In the genomic region with DNA sequence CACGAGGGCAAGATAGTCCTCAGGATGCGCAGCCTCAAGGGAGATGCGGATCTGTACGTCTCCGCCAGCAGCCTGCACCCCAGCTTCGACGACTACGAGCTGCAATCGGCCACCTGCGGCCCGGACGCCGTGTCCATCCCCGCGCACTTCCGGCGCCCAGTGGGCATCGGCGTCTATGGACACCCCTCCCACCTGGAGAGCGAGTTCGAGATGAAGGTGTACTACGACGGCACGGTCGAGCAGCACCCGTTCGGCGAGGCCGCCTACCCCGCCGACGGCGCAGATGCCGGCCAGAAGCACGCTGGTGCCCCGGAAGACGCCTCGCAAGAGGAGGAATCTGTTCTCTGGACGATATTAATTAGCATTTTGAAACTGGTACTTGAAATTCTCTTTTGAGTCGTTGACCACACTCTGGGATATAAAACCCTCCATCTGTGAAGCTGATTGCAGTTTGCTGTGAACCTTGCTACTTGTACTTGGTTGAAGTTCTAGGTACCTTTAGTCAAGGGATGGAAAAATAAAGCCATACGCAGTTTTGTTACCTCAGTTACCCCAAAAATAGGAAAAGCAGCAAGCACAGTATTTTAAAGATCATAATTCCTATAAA, we compare ENCODE assay signal across 1 cellular context.
TF ChIP-seq lines count a peak whose summit lies in the region.

No MANE protein-coding gene starts in this region.

TF ChIP-seq in HepG2, 621 proteins besides CTCF, POLR2A, EP300 and RAD21 (continued from another document and continues in another):
- TF ChIP-seq, protein P1, sequence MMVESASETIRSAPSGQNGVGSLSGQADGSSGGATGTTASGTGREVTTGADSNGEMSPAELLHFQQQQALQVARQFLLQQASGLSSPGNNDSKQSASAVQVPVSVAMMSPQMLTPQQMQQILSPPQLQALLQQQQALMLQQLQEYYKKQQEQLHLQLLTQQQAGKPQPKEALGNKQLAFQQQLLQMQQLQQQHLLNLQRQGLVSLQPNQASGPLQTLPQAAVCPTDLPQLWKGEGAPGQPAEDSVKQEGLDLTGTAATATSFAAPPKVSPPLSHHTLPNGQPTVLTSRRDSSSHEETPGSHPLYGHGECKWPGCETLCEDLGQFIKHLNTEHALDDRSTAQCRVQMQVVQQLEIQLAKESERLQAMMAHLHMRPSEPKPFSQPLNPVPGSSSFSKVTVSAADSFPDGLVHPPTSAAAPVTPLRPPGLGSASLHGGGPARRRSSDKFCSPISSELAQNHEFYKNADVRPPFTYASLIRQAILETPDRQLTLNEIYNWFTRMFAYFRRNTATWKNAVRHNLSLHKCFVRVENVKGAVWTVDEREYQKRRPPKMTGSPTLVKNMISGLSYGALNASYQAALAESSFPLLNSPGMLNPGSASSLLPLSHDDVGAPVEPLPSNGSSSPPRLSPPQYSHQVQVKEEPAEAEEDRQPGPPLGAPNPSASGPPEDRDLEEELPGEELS (CRISPR knock-in tag; IDR thresholded peaks at IDR 0.05), result no peak
- 0 out of 2 replicates have a peak, but pooled peaks have one; percentile 57 for TF ChIP-seq BRCA1 (CRISPR knock-in tag; IDR thresholded peaks at IDR 0.05)
- no peak; the same call in 1 of the 2 replicates for TF ChIP-seq ISX (CRISPR knock-in tag; conservative IDR thresholded peaks at IDR 0.05)
- no peak for TF ChIP-seq ZBTB1 (CRISPR knock-in tag; IDR thresholded peaks at IDR 0.05; ENCODE audit: borderline replicate concordance)
- TF ChIP-seq, protein P2, sequence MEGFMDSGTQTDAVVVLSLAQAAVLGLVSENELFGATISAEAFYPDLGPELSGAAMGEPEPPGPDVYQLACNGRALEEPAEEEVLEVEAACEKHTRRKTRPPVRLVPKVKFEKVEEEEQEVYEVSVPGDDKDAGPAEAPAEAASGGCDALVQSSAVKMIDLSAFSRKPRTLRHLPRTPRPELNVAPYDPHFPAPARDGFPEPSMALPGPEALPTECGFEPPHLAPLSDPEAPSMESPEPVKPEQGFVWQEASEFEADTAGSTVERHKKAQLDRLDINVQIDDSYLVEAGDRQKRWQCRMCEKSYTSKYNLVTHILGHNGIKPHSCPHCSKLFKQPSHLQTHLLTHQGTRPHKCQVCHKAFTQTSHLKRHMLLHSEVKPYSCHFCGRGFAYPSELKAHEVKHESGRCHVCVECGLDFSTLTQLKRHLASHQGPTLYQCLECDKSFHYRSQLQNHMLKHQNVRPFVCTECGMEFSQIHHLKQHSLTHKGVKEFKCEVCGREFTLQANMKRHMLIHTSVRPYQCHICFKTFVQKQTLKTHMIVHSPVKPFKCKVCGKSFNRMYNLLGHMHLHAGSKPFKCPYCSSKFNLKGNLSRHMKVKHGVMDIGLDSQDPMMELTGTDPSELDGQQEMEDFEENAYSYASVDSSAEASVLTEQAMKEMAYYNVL (CRISPR knock-in tag; IDR thresholded peaks at IDR 0.05; ENCODE audit: borderline replicate concordance), result no peak
- TF ChIP-seq ZNF747 (CRISPR knock-in tag; IDR thresholded peaks at IDR 0.05; ENCODE audit: borderline replicate concordance), result 0 out of 2 replicates have a peak, but pooled peaks have one; percentile 4
- no peak for TF ChIP-seq PHF21A (CRISPR knock-in tag; IDR thresholded peaks at IDR 0.05)
- no peak for TF ChIP-seq ZNF703 (CRISPR knock-in tag; IDR thresholded peaks at IDR 0.05; ENCODE audit: borderline replicate concordance)
- no peak; the same call in 1 of the 2 replicates for TF ChIP-seq ZNF572 (CRISPR knock-in tag; IDR thresholded peaks at IDR 0.05)
- TF ChIP-seq NCOA2 (CRISPR knock-in tag; IDR thresholded peaks at IDR 0.05), result 0 out of 2 replicates have a peak, but pooled peaks have one; percentile 28
- 0 out of 2 replicates have a peak, but pooled peaks have one; percentile 13 for TF ChIP-seq MBNL3 (CRISPR knock-in tag; conservative IDR thresholded peaks at IDR 0.05)
- TF ChIP-seq ETV6 (CRISPR knock-in tag; conservative IDR thresholded peaks at IDR 0.05), result no peak
- no peak for TF ChIP-seq GATAD1 (CRISPR knock-in tag; IDR thresholded peaks at IDR 0.05)
- TF ChIP-seq, protein P3, sequence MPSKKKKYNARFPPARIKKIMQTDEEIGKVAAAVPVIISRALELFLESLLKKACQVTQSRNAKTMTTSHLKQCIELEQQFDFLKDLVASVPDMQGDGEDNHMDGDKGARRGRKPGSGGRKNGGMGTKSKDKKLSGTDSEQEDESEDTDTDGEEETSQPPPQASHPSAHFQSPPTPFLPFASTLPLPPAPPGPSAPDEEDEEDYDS (CRISPR knock-in tag; IDR thresholded peaks at IDR 0.05), result no peak; the same call in 1 of the 2 replicates
- no peak for TF ChIP-seq ZNF567 (CRISPR knock-in tag; IDR thresholded peaks at IDR 0.05; ENCODE audit: borderline replicate concordance)
- TF ChIP-seq ZFP90 (CRISPR knock-in tag; IDR thresholded peaks at IDR 0.05; ENCODE audit: borderline replicate concordance), result no peak
- TF ChIP-seq, protein P4, sequence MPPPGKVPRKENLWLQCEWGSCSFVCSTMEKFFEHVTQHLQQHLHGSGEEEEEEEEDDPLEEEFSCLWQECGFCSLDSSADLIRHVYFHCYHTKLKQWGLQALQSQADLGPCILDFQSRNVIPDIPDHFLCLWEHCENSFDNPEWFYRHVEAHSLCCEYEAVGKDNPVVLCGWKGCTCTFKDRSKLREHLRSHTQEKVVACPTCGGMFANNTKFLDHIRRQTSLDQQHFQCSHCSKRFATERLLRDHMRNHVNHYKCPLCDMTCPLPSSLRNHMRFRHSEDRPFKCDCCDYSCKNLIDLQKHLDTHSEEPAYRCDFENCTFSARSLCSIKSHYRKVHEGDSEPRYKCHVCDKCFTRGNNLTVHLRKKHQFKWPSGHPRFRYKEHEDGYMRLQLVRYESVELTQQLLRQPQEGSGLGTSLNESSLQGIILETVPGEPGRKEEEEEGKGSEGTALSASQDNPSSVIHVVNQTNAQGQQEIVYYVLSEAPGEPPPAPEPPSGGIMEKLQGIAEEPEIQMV (CRISPR knock-in tag; IDR thresholded peaks at IDR 0.05; ENCODE audit: low read depth), result 0 out of 2 replicates have a peak, but pooled peaks have one; percentile 0
- no peak; the same call in 1 of the 2 replicates for TF ChIP-seq KLF6 (CRISPR knock-in tag; IDR thresholded peaks at IDR 0.05)
- no peak for TF ChIP-seq ZFAT (CRISPR knock-in tag; conservative IDR thresholded peaks at IDR 0.05)
- peak; percentile 79; the same call in 1 of the 2 replicates for TF ChIP-seq CCDC6 (CRISPR knock-in tag; IDR thresholded peaks at IDR 0.05)
- peak; percentile 99 for TF ChIP-seq KDM2A (CRISPR knock-in tag; IDR thresholded peaks at IDR 0.05; ENCODE audit: borderline replicate concordance, low read depth)
- no peak for TF ChIP-seq ZSCAN22 (CRISPR knock-in tag; IDR thresholded peaks at IDR 0.05)
- no peak for TF ChIP-seq SIX4 (CRISPR knock-in tag; IDR thresholded peaks at IDR 0.05)
- TF ChIP-seq ZNF441 (CRISPR knock-in tag; IDR thresholded peaks at IDR 0.05; ENCODE audit: borderline replicate concordance), result peak; percentile 23; the same call in 1 of the 2 replicates
- TF ChIP-seq, protein P5, sequence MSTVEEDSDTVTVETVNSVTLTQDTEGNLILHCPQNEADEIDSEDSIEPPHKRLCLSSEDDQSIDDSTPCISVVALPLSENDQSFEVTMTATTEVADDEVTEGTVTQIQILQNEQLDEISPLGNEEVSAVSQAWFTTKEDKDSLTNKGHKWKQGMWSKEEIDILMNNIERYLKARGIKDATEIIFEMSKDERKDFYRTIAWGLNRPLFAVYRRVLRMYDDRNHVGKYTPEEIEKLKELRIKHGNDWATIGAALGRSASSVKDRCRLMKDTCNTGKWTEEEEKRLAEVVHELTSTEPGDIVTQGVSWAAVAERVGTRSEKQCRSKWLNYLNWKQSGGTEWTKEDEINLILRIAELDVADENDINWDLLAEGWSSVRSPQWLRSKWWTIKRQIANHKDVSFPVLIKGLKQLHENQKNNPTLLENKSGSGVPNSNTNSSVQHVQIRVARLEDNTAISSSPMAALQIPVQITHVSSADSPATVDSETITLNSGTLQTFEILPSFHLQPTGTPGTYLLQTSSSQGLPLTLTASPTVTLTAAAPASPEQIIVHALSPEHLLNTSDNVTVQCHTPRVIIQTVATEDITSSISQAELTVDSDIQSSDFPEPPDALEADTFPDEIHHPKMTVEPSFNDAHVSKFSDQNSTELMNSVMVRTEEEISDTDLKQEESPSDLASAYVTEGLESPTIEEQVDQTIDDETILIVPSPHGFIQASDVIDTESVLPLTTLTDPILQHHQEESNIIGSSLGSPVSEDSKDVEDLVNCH (CRISPR knock-in tag; IDR thresholded peaks at IDR 0.05), result no peak
- no peak for TF ChIP-seq ZKSCAN5 (CRISPR knock-in tag; IDR thresholded peaks at IDR 0.05)
- no peak for TF ChIP-seq ATF1 (CRISPR knock-in tag; IDR thresholded peaks at IDR 0.05)
- TF ChIP-seq, protein P6, sequence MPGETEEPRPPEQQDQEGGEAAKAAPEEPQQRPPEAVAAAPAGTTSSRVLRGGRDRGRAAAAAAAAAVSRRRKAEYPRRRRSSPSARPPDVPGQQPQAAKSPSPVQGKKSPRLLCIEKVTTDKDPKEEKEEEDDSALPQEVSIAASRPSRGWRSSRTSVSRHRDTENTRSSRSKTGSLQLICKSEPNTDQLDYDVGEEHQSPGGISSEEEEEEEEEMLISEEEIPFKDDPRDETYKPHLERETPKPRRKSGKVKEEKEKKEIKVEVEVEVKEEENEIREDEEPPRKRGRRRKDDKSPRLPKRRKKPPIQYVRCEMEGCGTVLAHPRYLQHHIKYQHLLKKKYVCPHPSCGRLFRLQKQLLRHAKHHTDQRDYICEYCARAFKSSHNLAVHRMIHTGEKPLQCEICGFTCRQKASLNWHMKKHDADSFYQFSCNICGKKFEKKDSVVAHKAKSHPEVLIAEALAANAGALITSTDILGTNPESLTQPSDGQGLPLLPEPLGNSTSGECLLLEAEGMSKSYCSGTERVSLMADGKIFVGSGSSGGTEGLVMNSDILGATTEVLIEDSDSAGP (CRISPR knock-in tag; IDR thresholded peaks at IDR 0.05; ENCODE audit: borderline replicate concordance), result peak; percentile 79
- 0 out of 2 replicates have a peak, but pooled peaks have one; percentile 57 for TF ChIP-seq WIZ (CRISPR knock-in tag; IDR thresholded peaks at IDR 0.05)
- peak; percentile 33; the same call in 1 of the 2 replicates for TF ChIP-seq ZSCAN21 (CRISPR knock-in tag; IDR thresholded peaks at IDR 0.05; ENCODE audit: borderline replicate concordance)
- TF ChIP-seq ZBTB21 (CRISPR knock-in tag; IDR thresholded peaks at IDR 0.05), result no peak
- no peak for TF ChIP-seq FLYWCH1 (CRISPR knock-in tag; IDR thresholded peaks at IDR 0.05)
- no peak for TF ChIP-seq ZNF432 (CRISPR knock-in tag; IDR thresholded peaks at IDR 0.05; ENCODE audit: borderline replicate concordance)
- TF ChIP-seq, protein P7, sequence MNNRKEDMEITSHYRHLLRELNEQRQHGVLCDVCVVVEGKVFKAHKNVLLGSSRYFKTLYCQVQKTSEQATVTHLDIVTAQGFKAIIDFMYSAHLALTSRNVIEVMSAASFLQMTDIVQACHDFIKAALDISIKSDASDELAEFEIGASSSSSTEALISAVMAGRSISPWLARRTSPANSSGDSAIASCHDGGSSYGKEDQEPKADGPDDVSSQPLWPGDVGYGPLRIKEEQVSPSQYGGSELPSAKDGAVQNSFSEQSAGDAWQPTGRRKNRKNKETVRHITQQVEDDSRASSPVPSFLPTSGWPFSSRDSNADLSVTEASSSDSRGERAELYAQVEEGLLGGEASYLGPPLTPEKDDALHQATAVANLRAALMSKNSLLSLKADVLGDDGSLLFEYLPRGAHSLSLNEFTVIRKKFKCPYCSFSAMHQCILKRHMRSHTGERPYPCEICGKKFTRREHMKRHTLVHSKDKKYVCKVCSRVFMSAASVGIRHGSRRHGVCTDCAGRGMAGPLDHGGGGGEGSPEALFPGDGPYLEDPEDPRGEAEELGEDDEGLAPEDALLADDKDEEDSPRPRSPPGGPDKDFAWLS (CRISPR knock-in tag; IDR thresholded peaks at IDR 0.05; ENCODE audit: borderline replicate concordance), result no peak
- no peak for TF ChIP-seq BHLHE40 (IDR thresholded peaks at IDR 0.05; ENCODE audit: low read length)
- no peak for TF ChIP-seq NRL (CRISPR knock-in tag; IDR thresholded peaks at IDR 0.05; ENCODE audit: borderline replicate concordance)
- TF ChIP-seq ZNF138 (CRISPR knock-in tag; IDR thresholded peaks at IDR 0.05; ENCODE audit: low read depth), result peak; percentile 73
- TF ChIP-seq MBD4 (IDR thresholded peaks at IDR 0.05; ENCODE audit: borderline replicate concordance, low read length), result no peak
- TF ChIP-seq ZNF253 (CRISPR knock-in tag; IDR thresholded peaks at IDR 0.05; ENCODE audit: borderline replicate concordance), result no peak; the same call in 1 of the 2 replicates
- TF ChIP-seq, protein P8, sequence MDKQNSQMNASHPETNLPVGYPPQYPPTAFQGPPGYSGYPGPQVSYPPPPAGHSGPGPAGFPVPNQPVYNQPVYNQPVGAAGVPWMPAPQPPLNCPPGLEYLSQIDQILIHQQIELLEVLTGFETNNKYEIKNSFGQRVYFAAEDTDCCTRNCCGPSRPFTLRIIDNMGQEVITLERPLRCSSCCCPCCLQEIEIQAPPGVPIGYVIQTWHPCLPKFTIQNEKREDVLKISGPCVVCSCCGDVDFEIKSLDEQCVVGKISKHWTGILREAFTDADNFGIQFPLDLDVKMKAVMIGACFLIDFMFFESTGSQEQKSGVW (CRISPR knock-in tag; IDR thresholded peaks at IDR 0.05; ENCODE audit: borderline replicate concordance), result no peak
- no peak for TF ChIP-seq EED (CRISPR knock-in tag; IDR thresholded peaks at IDR 0.05)
- peak; percentile 45; the same call in 1 of the 2 replicates for TF ChIP-seq ZNF772 (CRISPR knock-in tag; IDR thresholded peaks at IDR 0.05)
- no peak for TF ChIP-seq SRSF1 (optimal IDR thresholded peaks at IDR 0.05; ENCODE audit: low read depth, low read length)
- TF ChIP-seq, protein P9, sequence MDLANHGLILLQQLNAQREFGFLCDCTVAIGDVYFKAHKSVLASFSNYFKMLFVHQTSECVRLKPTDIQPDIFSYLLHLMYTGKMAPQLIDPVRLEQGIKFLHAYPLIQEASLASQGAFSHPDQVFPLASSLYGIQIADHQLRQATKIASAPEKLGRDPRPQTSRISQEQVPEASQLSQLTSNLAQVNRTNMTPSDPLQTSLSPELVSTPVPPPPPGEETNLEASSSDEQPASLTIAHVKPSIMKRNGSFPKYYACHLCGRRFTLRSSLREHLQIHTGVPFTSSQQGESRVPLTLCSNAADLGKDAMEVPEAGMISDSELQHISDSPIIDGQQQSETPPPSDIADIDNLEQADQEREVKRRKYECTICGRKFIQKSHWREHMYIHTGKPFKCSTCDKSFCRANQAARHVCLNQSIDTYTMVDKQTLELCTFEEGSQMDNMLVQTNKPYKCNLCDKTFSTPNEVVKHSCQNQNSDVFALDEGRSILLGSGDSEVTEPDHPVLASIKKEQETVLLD (CRISPR knock-in tag; IDR thresholded peaks at IDR 0.05; ENCODE audit: low read depth), result peak; percentile 68
- TF ChIP-seq ZNF713 (CRISPR knock-in tag; IDR thresholded peaks at IDR 0.05), result peak; percentile 87; the same call in 1 of the 2 replicates
- no peak for TF ChIP-seq ZNF558 (CRISPR knock-in tag; IDR thresholded peaks at IDR 0.05; ENCODE audit: borderline replicate concordance)
- peak; percentile 54 for TF ChIP-seq PTBP1 (IDR thresholded peaks at IDR 0.05; ENCODE audit: low read depth, low read length, poor library complexity, severe bottlenecking)
- TF ChIP-seq, protein P10, sequence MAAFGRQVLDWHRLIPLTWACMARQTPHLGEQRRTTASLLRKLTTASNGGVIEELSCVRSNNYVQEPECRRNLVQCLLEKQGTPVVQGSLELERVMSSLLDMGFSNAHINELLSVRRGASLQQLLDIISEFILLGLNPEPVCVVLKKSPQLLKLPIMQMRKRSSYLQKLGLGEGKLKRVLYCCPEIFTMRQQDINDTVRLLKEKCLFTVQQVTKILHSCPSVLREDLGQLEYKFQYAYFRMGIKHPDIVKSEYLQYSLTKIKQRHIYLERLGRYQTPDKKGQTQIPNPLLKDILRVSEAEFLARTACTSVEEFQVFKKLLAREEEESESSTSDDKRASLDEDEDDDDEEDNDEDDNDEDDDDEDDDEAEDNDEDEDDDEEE (CRISPR knock-in tag; IDR thresholded peaks at IDR 0.05), result no peak; the same call in none of the 2 replicates
